In the genomic region with DNA sequence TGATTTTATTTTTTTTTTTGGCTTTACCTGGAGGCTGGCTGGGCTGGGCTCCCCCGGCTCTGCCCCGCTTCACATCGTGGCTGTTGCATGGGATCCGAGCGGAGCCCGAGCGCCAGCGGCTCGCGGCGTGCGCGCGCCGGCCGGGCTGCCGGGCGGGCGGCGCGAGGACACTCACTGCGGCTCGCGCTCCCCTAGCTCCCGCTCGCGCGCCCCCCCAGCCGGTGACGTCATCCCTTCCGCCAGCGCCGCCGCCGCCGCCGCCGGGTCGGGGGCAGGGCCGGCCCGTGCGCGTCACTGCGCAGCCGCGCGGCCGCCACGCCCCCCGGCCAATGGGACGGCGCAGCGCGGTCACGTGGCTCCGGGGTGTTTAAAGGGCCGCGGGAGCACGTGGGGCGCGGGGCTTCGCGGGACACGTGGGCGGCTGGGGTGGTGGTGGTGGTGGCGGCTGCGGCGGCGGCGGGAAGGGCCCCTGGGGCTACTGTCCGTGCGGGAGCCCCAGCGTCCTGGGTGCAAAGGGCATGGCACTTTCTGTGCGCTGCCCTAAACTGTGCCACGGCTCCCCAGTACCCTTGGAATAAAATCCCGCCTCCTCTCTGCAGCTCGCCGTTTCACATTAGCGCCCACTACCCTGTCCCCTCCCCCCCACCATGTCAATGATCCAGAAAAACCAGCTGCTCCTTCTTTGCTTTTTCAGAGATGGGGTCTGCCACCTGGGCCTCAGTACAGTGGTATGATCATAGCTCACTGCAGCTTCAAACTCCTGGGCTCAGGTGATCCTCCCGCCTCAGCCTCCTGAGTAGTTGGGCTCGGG, we compare ENCODE assay signal across 8 cellular contexts.
A peak's percentile ranks its signal among the peaks of the same experiment; 100 is the strongest.
DNase-seq lines count a peak whose midpoint lies in the region; ATAC-seq lines count a peak whose summit lies in the region.

Gene PTPRS (minus strand): TSS at position 176 of the 811 bp plus-strand sequence. CDS start 54,672 bp downstream, outside the sequence.

- H3K4me3 ChIP-seq in stomach smooth muscle (ENCODE audit: low read length in 2 of 2) = peak within 1 kb of the TSS; percentile 49 to 72

- CTCF ChIA-PET in activated naive CD4-positive, alpha-beta T cell treated with anti-CD3 and anti-CD28 coated beads, Interleukin-2, amount 10 ng/mL, durations not matched to agents 7 days and 5 days (lab: Charles Lee) = no interaction called here

- H3K36me3 ChIP-seq in stomach smooth muscle (ENCODE audit: control insufficient read depth in 2 of 2, insufficient read depth in 2 of 2, low read length in 2 of 2) = no peaks in the 10 kb centered on the region

- no peaks in the 10 kb centered on the region for H3K36me3 Mint-ChIP-seq in activated naive CD4-positive, alpha-beta T cell treated with anti-CD3 and anti-CD28 coated beads, Interleukin-2, amount 10 ng/mL, durations not matched to agents 7 days and 5 days

- DNase-seq in D341Med (ENCODE audit: low spot score) (peak; percentile 99), HUDEP-2 (lab: John Stamatoyannopoulos, UW; ENCODE audit: unreplicated experiment in 76 of 76) (peak in 71 of 76 experiments; percentile 33 to 91 (median 76)), SHP77 (lab: John Stamatoyannopoulos, UW) (peak; percentile 75 to 80), germinal center (ENCODE audit: low spot score) (peak; percentile 92), nucleus accumbens (lab: John Stamatoyannopoulos, UW) (peak in 54 of 56 donors; percentile 40 to 92 (median 77))
- DNase-seq in activated naive CD4-positive, alpha-beta T cell treated with anti-CD3 and anti-CD28 coated beads, Interleukin-2, amount 10 ng/mL, durations not matched to agents 7 days and 5 days = peak; percentile 61

- H3K27me3 ChIP-seq in stomach smooth muscle (ENCODE audit: control insufficient read depth in 1 of 2, insufficient read depth in 2 of 2, low read length in 2 of 2) = peaks cover 23 to 30% of the 10 kb centered on the region in 2 donors

- H3K4me1 ChIP-seq in stomach smooth muscle (ENCODE audit: control insufficient read depth, insufficient read depth, low read length) = peaks cover 19% of the 10 kb centered on the region

- H3K4me3 Mint-ChIP-seq in activated naive CD4-positive, alpha-beta T cell treated with anti-CD3 and anti-CD28 coated beads, Interleukin-2, amount 10 ng/mL, durations not matched to agents 7 days and 5 days = peak within 1 kb of the TSS; percentile 44

- H3K9ac ChIP-seq in stomach smooth muscle (ENCODE audit: low read length in 2 of 2) = no peak within 1 kb of the TSS

- no peak for ATAC-seq in HG02970 (IDR thresholded peaks at IDR 0.05; ENCODE audit: low FRiP score, unreplicated experiment)

- peaks cover 72% of the 10 kb centered on the region for H3K27me3 Mint-ChIP-seq in activated naive CD4-positive, alpha-beta T cell treated with anti-CD3 and anti-CD28 coated beads, Interleukin-2, amount 10 ng/mL, durations not matched to agents 7 days and 5 days

- peaks cover 10% of the 10 kb centered on the region for H3K4me1 Mint-ChIP-seq in activated naive CD4-positive, alpha-beta T cell treated with anti-CD3 and anti-CD28 coated beads, Interleukin-2, amount 10 ng/mL, durations not matched to agents 7 days and 5 days

- no peak within 1 kb of the TSS for H3K27ac Mint-ChIP-seq in activated naive CD4-positive, alpha-beta T cell treated with anti-CD3 and anti-CD28 coated beads, Interleukin-2, amount 10 ng/mL, durations not matched to agents 7 days and 5 days

- H3K27ac ChIP-seq in stomach smooth muscle (ENCODE audit: low read length) = no peak within 1 kb of the TSS

- H3K9me3 Mint-ChIP-seq in activated naive CD4-positive, alpha-beta T cell treated with anti-CD3 and anti-CD28 coated beads, Interleukin-2, amount 10 ng/mL, durations not matched to agents 7 days and 5 days = no peaks in the 10 kb centered on the region

- H3K9me3 ChIP-seq in stomach smooth muscle (ENCODE audit: control insufficient read depth in 2 of 2, low read length in 2 of 2) = no peaks in the 10 kb centered on the region
